Comparison of ENCODE assay signal across 34 cellular contexts in the genomic region with DNA sequence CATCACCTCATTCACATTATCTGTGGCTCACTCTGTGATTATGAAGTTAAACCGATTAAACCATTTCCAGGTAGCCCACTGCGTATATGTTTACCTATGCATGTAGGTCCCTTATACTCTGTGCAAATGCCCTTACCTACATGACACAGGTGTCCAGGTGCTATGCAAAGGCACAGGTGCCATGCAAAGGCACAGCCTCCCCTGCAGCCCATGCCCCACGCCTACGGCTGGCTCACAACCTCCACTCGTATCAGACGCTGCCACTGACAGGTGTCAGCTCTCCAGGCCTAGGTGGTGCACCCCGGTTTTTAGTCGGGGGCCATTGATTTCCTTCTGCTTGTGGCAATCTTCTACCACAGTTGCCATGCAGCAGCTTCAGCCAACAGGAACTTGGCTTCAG. TPM values are rescaled to one million over a fixed set of nuclear protein-coding genes. Genes with fewer than 3 reads are reported as not detected.
"Had no signal": no experiment of that assay in that cellular context is flagged by ENCODE, and none has a peak within 500 bp of the region (broad histone marks: within the 10 kb centered on the region; RNA-seq: fewer than 3 reads in every experiment).

No MANE protein-coding gene starts in this region.

- H3K36me3 ChIP-seq: adrenal gland, ascending aorta, brain microvascular endothelial cell, breast epithelium, cardiac muscle cell had no signal

- ATAC-seq: activated naive CD4-positive, alpha-beta T cell treated with anti-CD3 and anti-CD28 coated beads, Interleukin-2, amount 50 U/mL, for 72 hours; activated naive CD8-positive, alpha-beta T cell treated with anti-CD3 and anti-CD28 coated beads, Interleukin-2, amount 50 U/mL, for 24 hours; activated T-cell treated with anti-CD3 and anti-CD28 coated beads, Interleukin-2, amount 50 U/mL, for 4 hours; activated T-cell treated with anti-CD3 and anti-CD28 coated beads, Interleukin-2, amount 50 U/mL, for 72 hours; activated T-helper 17 cell treated with anti-CD3 and anti-CD28 coated beads, Interleukin-2, amount 50 U/mL, for 72 hours; body of pancreas had no signal

- DNase-seq: activated effector memory CD4-positive, alpha-beta T cell treated with anti-CD3 and anti-CD28 coated beads, Interleukin-2, amount 50 U/mL, for 16 hours; activated effector memory CD4-positive, alpha-beta T cell treated with Interleukin-2 at 50 U/mL for 16 hours; activated gamma-delta T cell; activated gamma-delta T cell treated with Interleukin-2 at 50 U/mL for 16 hours; activated naive CD4-positive, alpha-beta T cell; activated naive CD4-positive, alpha-beta T cell treated with anti-CD3 and anti-CD28 coated beads for 36 hours; activated naive CD4-positive, alpha-beta T cell treated with anti-CD3 and anti-CD28 coated beads, Interleukin-2, amount 10 ng/mL, durations not matched to agents 7 days and 5 days; activated naive CD4-positive, alpha-beta T cell treated with anti-CD3 and anti-CD28 coated beads, Interleukin-2, amount 50 U/mL, for 16 hours; activated naive CD4-positive, alpha-beta T cell treated with Interleukin-2 at 50 U/mL for 16 hours; activated naive CD8-positive, alpha-beta T cell treated with anti-CD3 and anti-CD28 coated beads for 36 hours; activated naive CD8-positive, alpha-beta T cell treated with anti-CD3 and anti-CD28 coated beads, Interleukin-2, amount 10 ng/mL, durations not matched to agents 7 days and 5 days; activated naive CD8-positive, alpha-beta T cell treated with anti-CD3 and anti-CD28 coated beads, Interleukin-2, amount 50 U/mL, for 24 hours; activated T-cell treated with anti-CD3 and anti-CD28 coated beads, Interleukin-2, amount 50 U/mL, for 1 hour; activated T-cell treated with anti-CD3 and anti-CD28 coated beads, Interleukin-2, amount 50 U/mL, for 24 hours; activated T-cell treated with anti-CD3 and anti-CD28 coated beads, Interleukin-2, amount 50 U/mL, for 4 hours; activated T-cell treated with anti-CD3 and anti-CD28 coated beads, Interleukin-2, amount 50 U/mL, for 48 hours; activated T-cell treated with anti-CD3 and anti-CD28 coated beads, Interleukin-2, amount 50 U/mL, for 72 hours; adrenal gland; amniotic stem cell; amygdala; anterior cingulate cortex; aorta; body of pancreas; brain microvascular endothelial cell; caudate nucleus; central memory CD4-positive, alpha-beta T cell; cerebellar nuclear complex had no signal

- H3K4me3 ChIP-seq: adrenal gland, ascending aorta, body of pancreas, breast epithelium, cardiac muscle cell had no signal

- H3K4me1 ChIP-seq: adrenal gland, ascending aorta, body of pancreas, breast epithelium had no signal

- H3K27ac ChIP-seq: adrenal gland, ascending aorta, body of pancreas, brain microvascular endothelial cell, breast epithelium, cardiac muscle cell had no signal

- H3K27me3 ChIP-seq: adrenal gland, ascending aorta, body of pancreas, brain microvascular endothelial cell, breast epithelium, cardiac muscle cell had no signal

- H3K9me3 ChIP-seq: adrenal gland, ascending aorta, body of pancreas had no signal

RNA-seq across cellular contexts. Expression of gene IRX1, which starts 57.7 kb away (rescaled TPM):
- total RNA-seq: activated naive CD4-positive, alpha-beta T cell treated with anti-CD3 and anti-CD28 coated beads for 36 hours; activated naive CD4-positive, alpha-beta T cell treated with anti-CD3 and anti-CD28 coated beads, Interleukin-2, amount 50 U/mL, for 72 hours; activated naive CD8-positive, alpha-beta T cell treated with anti-CD3 and anti-CD28 coated beads for 36 hours; activated naive CD8-positive, alpha-beta T cell treated with anti-CD3 and anti-CD28 coated beads, Interleukin-2, amount 10 ng/mL, durations not matched to agents 7 days and 5 days; activated T-cell treated with anti-CD3 and anti-CD28 coated beads, Interleukin-2, amount 50 U/mL, for 4 hours; activated T-cell treated with anti-CD3 and anti-CD28 coated beads, Interleukin-2, amount 50 U/mL, for 72 hours; activated T-helper 1 cell treated with anti-CD3 and anti-CD28 coated beads, Interleukin-12 subunit alpha, Interleukin-12 subunit beta, Interleukin-2, Interleukin-4 antibody, amounts not matched to agents 30 ng/mL and 10 ng/mL and 1 ng/mL, durations not matched to agents 14 hours and 24 hours and 36 hours; activated T-helper 17 cell treated with anti-CD3 and anti-CD28 coated beads, Interleukin-2, amount 50 U/mL, for 72 hours; activated T-helper 2 cell treated with anti-CD3 and anti-CD28 coated beads, Interferon-gamma antibody, Interleukin-2, Interleukin-4, amounts not matched to agents 10 μg/mL and 5 μg/mL and 100 μg/mL, durations not matched to agents 14 hours and 24 hours and 36 hours; adrenal gland had no signal
